ENCODE assay signal across 14 cellular contexts in genomic region chr18:7663305-7664023, GRCh38.
"Had no signal": no experiment of that assay in that cellular context is flagged by ENCODE, and none has a peak within 500 bp of the region (broad histone marks: within the 10 kb centered on the region; RNA-seq: fewer than 3 reads in every experiment).

No MANE protein-coding gene starts in this region.

- H3K9me3 ChIP-seq: psoas muscle, sigmoid colon, spleen, upper lobe of left lung had no signal

- H3K4me1 ChIP-seq: sigmoid colon, spleen had no signal

- H3K36me3 ChIP-seq: sigmoid colon, spleen, upper lobe of left lung had no signal

- FAIRE-seq: kidney had no signal

- ATAC-seq: effector memory CD8-positive, alpha-beta T cell; stimulated activated naive CD8-positive, alpha-beta T cell treated with anti-CD3 and anti-CD28 coated beads, Interleukin-15, amount 100 ng/mL, for 72 hours had no signal

- H3K27ac ChIP-seq: psoas muscle, sigmoid colon, spleen, upper lobe of left lung had no signal

- H3K27me3 ChIP-seq: sigmoid colon, spleen, upper lobe of left lung had no signal

- H3K4me3 ChIP-seq: psoas muscle, sigmoid colon, spleen, upper lobe of left lung had no signal

- DNase-seq: activated CD4-positive, alpha-beta T cell treated with anti-CD3 and anti-CD28 coated beads, Interleukin-2, amount 50 U/mL, for 1 hour; activated CD8-positive, alpha-beta memory T cell treated with anti-CD3 and anti-CD28 coated beads for 24 hours; activated gamma-delta T cell treated with Interleukin-2 at 50 U/mL for 16 hours; activated naive CD8-positive, alpha-beta T cell treated with anti-CD3 and anti-CD28 coated beads, Interleukin-2, amount 10 ng/mL, durations not matched to agents 7 days and 5 days; anterior cingulate cortex; dermis blood vessel endothelial cell; effector memory CD8-positive, alpha-beta T cell; kidney; sigmoid colon; stimulated activated naive CD8-positive, alpha-beta T cell treated with anti-CD3 and anti-CD28 coated beads, Interleukin-15, amount 100 ng/mL, for 72 hours; SW 1271; upper lobe of left lung had no signal
